25 cellular contexts compared by ENCODE assay signal in genomic region chr5:179112469-179113142, GRCh38. TPM values are rescaled to one million over a fixed set of nuclear protein-coding genes. Genes with fewer than 3 reads are reported as not detected.
A peak's percentile ranks its signal among the peaks of the same experiment; 100 is the strongest.
DNase-seq lines count a peak whose midpoint lies in the region; ATAC-seq and TF ChIP-seq lines count a peak whose summit lies in the region.
"Had no signal": no experiment of that assay in that cellular context is flagged by ENCODE, and none has a peak within 500 bp of the region (broad histone marks: within the 10 kb centered on the region; RNA-seq: fewer than 3 reads in every experiment).

No MANE protein-coding gene starts in this region.

- TF ChIP-seq CTCF in right atrium auricular region (IDR thresholded peaks at IDR 0.05) (no peak), heart left ventricle (IDR thresholded peaks at IDR 0.05) (no peak), gastrocnemius medialis (IDR thresholded peaks at IDR 0.05 in 4 of 5, conservative IDR thresholded peaks at IDR 0.05 in 1 of 5) (no peak)

- H3K27ac ChIP-seq in right atrium auricular region (no peak overlapping the region), heart left ventricle (no peak overlapping the region), gastrocnemius medialis (no peak overlapping the region)
- H3K27ac ChIP-seq: BLaER1, SJSA1 had no signal

- 86 to 93% (median 91%) methylated on average over 11 to 12 of the region's 12 CpGs for WGBS in heart left ventricle, 4 donors

- no peaks in the 10 kb centered on the region for H3K4me1 ChIP-seq in right atrium auricular region
- no peaks in the 10 kb centered on the region for H3K4me1 ChIP-seq in heart left ventricle
- no peaks in the 10 kb centered on the region for H3K4me1 ChIP-seq in gastrocnemius medialis
- H3K4me1 ChIP-seq: BLaER1, SJSA1 had no signal

- TF ChIP-seq POLR2A in heart left ventricle (IDR thresholded peaks at IDR 0.05) (no peak), gastrocnemius medialis (IDR thresholded peaks at IDR 0.05) (no peak)

- H3K4me3 ChIP-seq in right atrium auricular region: no peak overlapping the region
- no peak overlapping the region for H3K4me3 ChIP-seq in heart left ventricle
- no peak overlapping the region for H3K4me3 ChIP-seq in gastrocnemius medialis
- H3K4me3 ChIP-seq: BLaER1, GM23338, K562, SJSA1 had no signal

- ATAC-seq in heart left ventricle: no peak
- no peak for ATAC-seq in gastrocnemius medialis
- ATAC-seq: GM23338, K562, PC-3 had no signal

- H3K27me3 ChIP-seq in right atrium auricular region: no peaks in the 10 kb centered on the region
- H3K27me3 ChIP-seq in heart left ventricle: no peaks in the 10 kb centered on the region
- no peaks in the 10 kb centered on the region for H3K27me3 ChIP-seq in gastrocnemius medialis
- H3K27me3 ChIP-seq: BLaER1, SJSA1 had no signal

- H3K9me3 ChIP-seq in right atrium auricular region: peaks cover 4 to 72% of the 10 kb centered on the region in 2 donors
- peaks cover 0 to 86% (median 65%) of the 10 kb centered on the region in 12 donors for H3K9me3 ChIP-seq in heart left ventricle
- peaks cover 0 to 14% (median 0%) of the 10 kb centered on the region in 3 donors for H3K9me3 ChIP-seq in gastrocnemius medialis

- in situ Hi-C loops in gastrocnemius medialis (cut with MboI; ENCODE audit: low sequenced_read_pairs in 4 of 4): no loop called here

- intact Hi-C loops in heart left ventricle (cut with DNase I) (no loop called here), posterior vena cava (cut with DNase I) (no loop called here), gastrocnemius medialis (cut with DNase I; ENCODE audit: low total_unique reads) (no loop called here)

- DNase-seq in right atrium auricular region (ENCODE audit: low spot score): peak; percentile 7
- DNase-seq in heart left ventricle: no peak
- peak; percentile 21 for DNase-seq in islet precursor cell
- DNase-seq in posterior vena cava (ENCODE audit: low spot score): peak; percentile 58
- DNase-seq in dermis blood vessel endothelial cell: no peak
- no peak for DNase-seq in GF-D8 (lab: John Stamatoyannopoulos, UW)
- no peak for DNase-seq in gastrocnemius medialis
- DNase-seq: CD4-positive, CD25-positive, alpha-beta regulatory T cell; DMS153; DND-41; HCEC 1CT; MV-4-11; NCI-H1105; NCI-H1436 treated with DMSO at 0.1 percent for 48 hours; NCI-H1930; NCI-H2107; NCI-H446 treated with DMSO at 0.1 percent for 48 hours; NCI-H526; NCI-H82; NK-92 treated with Interleukin-12 subunit alpha and Interleukin-12 subunit beta, amount 100 ng/mL, for 24 hours; PC-3 had no signal

- H3K36me3 ChIP-seq in right atrium auricular region: no peaks in the 10 kb centered on the region
- no peaks in the 10 kb centered on the region for H3K36me3 ChIP-seq in heart left ventricle
- no peaks in the 10 kb centered on the region for H3K36me3 ChIP-seq in gastrocnemius medialis
- H3K36me3 ChIP-seq: BLaER1, SJSA1 had no signal

RNA-seq across cellular contexts. Expression of gene ZNF354C, which starts 52.4 kb away (rescaled TPM):
- total RNA-seq in right atrium auricular region (1 to 10 TPM; 2.4 to 2.7 TPM), heart left ventricle (1 to 10 TPM; 3.5 to 5.7 (median 4.1) TPM), posterior vena cava (1 to 10 TPM; 6.3 to 6.7 TPM), dermis blood vessel endothelial cell (7.3 TPM in 2 replicates), gastrocnemius medialis (1 to 10 TPM; 1.6 to 3.5 (median 2.3) TPM)
- polyA plus RNA-seq in heart left ventricle: 1 to 10 TPM; 1.3 to 1.9 TPM
- total RNA-seq: PC-3, SJSA1 had no signal

Comparison
In these comparisons a context has a peak if more than half of its experiments do, and no peak if none do; other contexts are left out.
1. DNase-seq: peak in right atrium auricular region (single experiment), islet precursor cell (single experiment) and posterior vena cava (single experiment); none in heart left ventricle (0 of 5), dermis blood vessel endothelial cell (single experiment), GF-D8 (single experiment) and gastrocnemius medialis (0 of 2).